In the genomic region with DNA sequence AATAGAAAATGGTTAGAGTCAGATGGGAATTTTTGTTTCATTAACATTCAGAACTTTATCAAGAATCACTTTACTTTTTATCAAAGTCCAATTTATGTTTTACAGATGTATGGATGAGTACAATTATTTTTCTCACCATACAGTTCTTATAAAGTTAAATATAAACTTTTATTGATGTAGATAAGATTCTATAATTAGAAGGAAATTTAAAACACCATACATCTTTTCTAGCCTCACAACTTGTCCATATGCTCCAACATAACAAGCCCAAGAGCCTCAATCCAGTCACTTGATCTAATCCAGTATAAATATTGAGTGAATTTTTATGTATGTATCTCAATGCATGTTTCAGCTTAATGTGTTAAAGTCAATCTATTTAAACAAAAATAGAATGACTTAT, we compare ENCODE assay signal across 28 cellular contexts.
"Had no signal": no experiment of that assay in that cellular context is flagged by ENCODE, and none has a peak within 500 bp of the region (broad histone marks: within the 10 kb centered on the region; RNA-seq: fewer than 3 reads in every experiment).

No MANE protein-coding gene starts in this region.

- H3K4me3 ChIP-seq: neural progenitor cell, ovary, psoas muscle, right lobe of liver, sigmoid colon, smooth muscle cell, spleen, suprapubic skin, testis, tibial artery, transverse colon, upper lobe of right lung, uterus had no signal

- H3K27ac ChIP-seq: neural progenitor cell, ovary, parathyroid adenoma, psoas muscle, right lobe of liver, sigmoid colon, spleen, suprapubic skin, testis, tibial artery, transverse colon, upper lobe of right lung, uterus had no signal

- DNase-seq: natural killer cell; occipital lobe; ovary; posterior cingulate gyrus; psoas muscle; right cardiac atrium; right lobe of liver; sigmoid colon; spleen; stimulated activated CD4-positive, alpha-beta T cell treated with anti-CD3 and anti-CD28 coated beads, Interleukin-12 subunit alpha, Interleukin-12 subunit beta, amount 100 ng/mL, for 4 hours; stimulated activated CD4-positive, alpha-beta T cell treated with anti-CD3 and anti-CD28 coated beads, Interleukin-1b, Interleukin-23, amount 100 ng/mL, for 48 hours; stimulated activated CD4-positive, alpha-beta T cell treated with anti-CD3 and anti-CD28 coated beads, Interleukin-4, amount 100 ng/mL, for 1 hour; stimulated activated CD4-positive, alpha-beta T cell treated with anti-CD3 and anti-CD28 coated beads, Interleukin-4, amount 100 ng/mL, for 4 hours; stimulated activated CD8-positive, alpha-beta memory T cell treated with anti-CD3 and anti-CD28 coated beads, Interleukin-4, amount 100 ng/mL, for 48 hours; stimulated activated naive CD4-positive, alpha-beta T cell; stimulated activated naive CD8-positive, alpha-beta T cell treated with anti-CD3 and anti-CD28 coated beads, Interleukin-15, amount 100 ng/mL, for 72 hours; stimulated activated naive CD8-positive, alpha-beta T cell treated with anti-CD3 and anti-CD28 coated beads, Interleukin-15, Interleukin-2, amounts not matched to agents 100 U/mL and 50 U/mL, for 24 hours; substantia nigra; testis; tibial artery; transverse colon; upper lobe of right lung; uterus had no signal

- H3K27me3 ChIP-seq: neural progenitor cell, ovary, right lobe of liver, sigmoid colon, spleen, suprapubic skin, testis, tibial artery, transverse colon, upper lobe of right lung, uterus had no signal

- H3K9me3 ChIP-seq: ovary, right lobe of liver, sigmoid colon, suprapubic skin, testis, tibial artery, transverse colon, upper lobe of right lung, uterus had no signal

- H3K4me1 ChIP-seq: neural progenitor cell, parathyroid adenoma, psoas muscle, right lobe of liver, sigmoid colon, spleen, suprapubic skin, testis, upper lobe of right lung, uterus had no signal

- H3K36me3 ChIP-seq: neural progenitor cell, ovary, right lobe of liver, sigmoid colon, spleen, suprapubic skin, tibial artery, transverse colon, upper lobe of right lung, uterus had no signal

- ATAC-seq: natural killer cell; psoas muscle; right cardiac atrium; right lobe of liver; stimulated activated memory B cell treated with anti-CD40 and anti-IgM and Interleukin-4, amounts not matched to agents 10 μg/mL and 1 μg/mL and 100 μg/mL, for 72 hours; stimulated activated naive CD8-positive, alpha-beta T cell treated with anti-CD3 and anti-CD28 coated beads, Interleukin-15, amount 100 ng/mL, for 72 hours; stimulated activated naive CD8-positive, alpha-beta T cell treated with anti-CD3 and anti-CD28 coated beads, Interleukin-15, Interleukin-2, amounts not matched to agents 100 U/mL and 50 U/mL, for 24 hours; upper lobe of right lung had no signal

- H3K9ac ChIP-seq: neural progenitor cell, parathyroid adenoma had no signal
